17 cellular contexts compared by ENCODE assay signal in the genomic region with DNA sequence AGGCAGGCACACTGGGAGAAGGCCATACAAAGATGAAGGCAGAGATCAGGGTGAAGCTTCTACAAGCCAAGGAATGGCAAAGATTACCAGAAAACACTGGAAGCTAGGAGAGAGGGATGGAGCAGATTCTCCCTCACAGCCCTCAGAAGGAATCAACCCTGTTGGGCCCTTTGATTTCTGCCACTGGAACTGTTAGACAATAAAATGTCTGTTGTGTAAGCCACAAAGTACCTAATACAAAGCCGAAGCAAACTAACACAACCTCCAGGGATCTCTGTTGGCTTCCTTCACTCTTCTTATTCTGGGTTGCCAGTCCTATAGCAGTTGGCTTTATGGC. TPM values are rescaled to one million over a fixed set of nuclear protein-coding genes. Genes with fewer than 3 reads are reported as not detected.
"Had no signal": no experiment of that assay in that cellular context is flagged by ENCODE, and none has a peak within 500 bp of the region (broad histone marks: within the 10 kb centered on the region; RNA-seq: fewer than 3 reads in every experiment).

No MANE protein-coding gene starts in this region.

- H3K27ac ChIP-seq: esophagus muscularis mucosa, pancreas had no signal

- DNase-seq: activated CD4-positive, alpha-beta T cell treated with anti-CD3 and anti-CD28 coated beads, Interleukin-2, amount 10 ng/mL, durations not matched to agents 24 days and 14 days; activated CD4-positive, CD25-positive, alpha-beta regulatory T cell; activated CD8-positive, alpha-beta memory T cell treated with anti-CD3 and anti-CD28 coated beads, Interleukin-2, amount 50 U/mL, for 48 hours; activated gamma-delta T cell; activated T-cell treated with anti-CD3 and anti-CD28 coated beads, Interleukin-2, amount 50 U/mL, for 72 hours; amygdala; cortex of kidney; effector CD4-positive, alpha-beta T cell; hypothalamus; kidney; pancreas; retina had no signal

- H3K9me3 ChIP-seq: esophagus muscularis mucosa, pancreas had no signal

- H3K36me3 ChIP-seq: esophagus muscularis mucosa, pancreas had no signal

- H3K4me3 ChIP-seq: esophagus muscularis mucosa, pancreas had no signal

- ATAC-seq: activated T-cell treated with anti-CD3 and anti-CD28 coated beads, Interleukin-2, amount 50 U/mL, for 72 hours had no signal

- H3K27me3 ChIP-seq: esophagus muscularis mucosa, pancreas had no signal

RNA-seq across cellular contexts. Expression of a gene that starts 1.7 kb away (rescaled TPM):
- total RNA-seq: activated CD4-positive, alpha-beta T cell treated with anti-CD3 and anti-CD28 coated beads, Interleukin-2, amount 10 ng/mL, durations not matched to agents 24 days and 14 days; activated T-cell treated with anti-CD3 and anti-CD28 coated beads, Interleukin-2, amount 50 U/mL, for 72 hours; temporal lobe had no signal

RNA-seq across cellular contexts. Expression of a gene that starts 57.7 kb away (rescaled TPM):
- total RNA-seq: activated CD4-positive, alpha-beta T cell treated with anti-CD3 and anti-CD28 coated beads, Interleukin-2, amount 10 ng/mL, durations not matched to agents 24 days and 14 days; activated T-cell treated with anti-CD3 and anti-CD28 coated beads, Interleukin-2, amount 50 U/mL, for 72 hours; esophagus muscularis mucosa; kidney; liver; pancreas; temporal lobe; urinary bladder had no signal
- polyA plus RNA-seq: liver, pancreas, small intestine, urinary bladder had no signal
